9 cellular contexts compared by ENCODE assay signal in the genomic region with DNA sequence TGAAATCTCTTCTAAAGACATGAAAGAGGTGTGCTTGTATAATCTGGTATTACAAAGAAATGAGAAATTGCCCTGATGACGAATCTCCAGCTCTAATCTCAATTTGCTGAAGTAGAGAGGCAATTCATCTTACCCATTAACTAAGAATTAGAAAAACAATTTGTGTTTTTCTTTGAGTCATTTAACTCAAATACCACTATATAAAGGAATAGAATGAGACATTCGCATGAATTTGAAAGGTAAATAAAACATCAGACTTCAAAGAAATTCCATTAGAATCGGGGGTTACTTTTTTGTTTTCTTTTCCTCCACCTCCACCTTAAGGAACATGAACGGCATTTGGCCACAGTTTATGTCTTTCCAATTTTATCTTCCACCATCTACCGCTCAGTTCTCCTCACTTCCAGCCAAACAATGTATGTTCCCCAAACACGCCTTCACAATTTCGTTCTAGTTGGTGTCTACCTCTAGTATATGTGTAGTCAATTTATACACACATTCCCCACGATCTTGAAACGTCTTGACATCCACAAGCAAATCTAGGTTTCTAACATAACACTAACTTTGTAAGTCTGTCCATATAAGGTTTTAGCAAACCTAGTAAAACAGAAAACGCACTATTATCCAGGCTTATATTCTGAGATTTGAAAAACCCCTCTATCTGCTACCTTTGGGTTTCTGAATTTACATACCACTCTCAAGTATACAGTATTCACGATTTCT. TPM values are rescaled to one million over a fixed set of nuclear protein-coding genes. Genes with fewer than 3 reads are reported as not detected.
DNase-seq lines count a peak whose midpoint lies in the region; ATAC-seq and TF ChIP-seq lines count a peak whose summit lies in the region.
"Had no signal": no experiment of that assay in that cellular context is flagged by ENCODE, and none has a peak within 500 bp of the region (broad histone marks: within the 10 kb centered on the region; RNA-seq: fewer than 3 reads in every experiment).

No MANE protein-coding gene starts in this region.

- no peak for TF ChIP-seq POLR2A in ovary (IDR thresholded peaks at IDR 0.05)

- DNase-seq in Calu3 (no peak), NCI-H2227 (lab: John Stamatoyannopoulos, UW; ENCODE audit: unreplicated experiment) (peak; percentile 41), endodermal cell (no peak), ovary (no peak), NCI-H187 treated with DMSO at 0.1 percent for 48 hours (lab: John Stamatoyannopoulos, UW) (no peak), NCI-H2029 (lab: John Stamatoyannopoulos, UW) (no peak), NCI-H187 (lab: John Stamatoyannopoulos, UW) (no peak)
- DNase-seq: NCI-H446 treated with DMSO at 0.1 percent for 48 hours had no signal

- H3K4me3 ChIP-seq in endodermal cell (ENCODE audit: low read length): peak overlapping the region; percentile 81
- H3K4me3 ChIP-seq in ovary: peak overlapping the region; percentile 96

- no peaks in the 10 kb centered on the region for H3K9me3 Mint-ChIP-seq in Calu3 (ENCODE audit: low read depth, unreplicated experiment)
- H3K9me3 Mint-ChIP-seq in endodermal cell: no peaks in the 10 kb centered on the region

- H3K27ac ChIP-seq in endodermal cell (ENCODE audit: low read depth, low read length): no peak overlapping the region
- H3K27ac ChIP-seq in ovary: peak overlapping the region in 1 of 2 donors; percentile 99

- ATAC-seq in HG03175 (IDR thresholded peaks at IDR 0.05; ENCODE audit: unreplicated experiment): no peak

- intact Hi-C loops in Calu3 (cut with micrococcal nuclease; ENCODE audit: unreplicated experiment) (no loop called here), ovary (cut with DNase I) (loop anchor here in 1 of 4 donors (10.0 kb wide), 1 partner anchor 79 kb away; a partner anchor contains a TSS)

- H3K4me3 Mint-ChIP-seq in Calu3 (ENCODE audit: low read depth, unreplicated experiment) (peak overlapping the region; percentile 92), endodermal cell (peak overlapping the region; percentile 95)

- WGBS in endodermal cell (ENCODE audit: insufficient coverage in 1 of 2, insufficient read length in 1 of 2), 2 experiments: 22 to 29% methylated on average over 8 to 11 of the region's 11 CpGs
- 62 to 63% (median 62%) methylated on average over 11 of the region's 11 CpGs for WGBS in ovary, 3 donors

- H3K9ac ChIP-seq in endodermal cell (ENCODE audit: extremely low read depth, low read length, poor library complexity, severe bottlenecking): no peak overlapping the region

- no peaks in the 10 kb centered on the region for H3K4me1 ChIP-seq in endodermal cell (ENCODE audit: control insufficient read depth, insufficient read depth, low read length)
- H3K4me1 ChIP-seq in ovary (ENCODE audit: insufficient read depth): peaks cover 5% of the 10 kb centered on the region

- H3K9me3 ChIP-seq in endodermal cell (ENCODE audit: control insufficient read depth, low read length): no peaks in the 10 kb centered on the region
- no peaks in the 10 kb centered on the region for H3K9me3 ChIP-seq in ovary

- no peak for TF ChIP-seq CTCF in Calu3 (IDR thresholded peaks at IDR 0.05; ENCODE audit: unreplicated experiment)
- no peak for TF ChIP-seq CTCF in endodermal cell (conservative IDR thresholded peaks at IDR 0.05)
- no peak for TF ChIP-seq CTCF in ovary (IDR thresholded peaks at IDR 0.05)

- H3K36me3 ChIP-seq in endodermal cell (ENCODE audit: control insufficient read depth, insufficient read depth, low read length): no peaks in the 10 kb centered on the region
- no peaks in the 10 kb centered on the region for H3K36me3 ChIP-seq in ovary

- CTCF ChIA-PET in Calu3 (lab: Charles Lee): interaction anchor here (0.5 kb wide), 1 partner anchor 422 kb away, joined by 3 read pairs; no protein-coding TSS in a partner anchor

- no peak for TF ChIP-seq EP300 in ovary (IDR thresholded peaks at IDR 0.05)

- BruUV-seq in Calu3 (replicated peaks; lab: Mats Ljungman, UMichigan): no TSS peak

- no peaks in the 10 kb centered on the region for H3K27me3 Mint-ChIP-seq in Calu3 (ENCODE audit: unreplicated experiment)
- peaks cover 48% of the 10 kb centered on the region for H3K27me3 Mint-ChIP-seq in endodermal cell (ENCODE audit: insufficient read depth)

- H3K27me3 ChIP-seq in endodermal cell (ENCODE audit: control insufficient read depth, insufficient read depth, low read length, poor library complexity, severe bottlenecking) (peaks cover 10% of the 10 kb centered on the region), ovary (no peaks in the 10 kb centered on the region)

- peaks cover 43% of the 10 kb centered on the region for H3K36me3 Mint-ChIP-seq in Calu3 (ENCODE audit: insufficient read depth, unreplicated experiment)
- H3K36me3 Mint-ChIP-seq in endodermal cell (ENCODE audit: low read depth): peaks cover 1% of the 10 kb centered on the region

- H3K4me1 Mint-ChIP-seq in Calu3 (ENCODE audit: low read depth, unreplicated experiment) (peaks cover 9% of the 10 kb centered on the region), endodermal cell (peaks cover 21% of the 10 kb centered on the region)

- H3K27ac Mint-ChIP-seq in Calu3 (ENCODE audit: unreplicated experiment) (peak overlapping the region; percentile 95), endodermal cell (no peak overlapping the region)

RNA-seq across cellular contexts. Expression of a gene that starts 1.3 kb away (rescaled TPM):
- 66.1 and 68.3 TPM in 2 replicates for total RNA-seq in Calu3 (2022)
- total RNA-seq in endodermal cell: 10 to 100 TPM; 61.8 to 72.5 TPM
- polyA plus RNA-seq in endodermal cell (2013, experiment 1 of 2): 42.4 TPM
- polyA plus RNA-seq in endodermal cell (2013, experiment 2 of 2): 53.4 TPM
- 10 to 100 TPM; 43.4 to 82.7 (median 58.1) TPM for total RNA-seq in ovary
- polyA plus RNA-seq in ovary: 10 to 100 TPM; 15.6 to 24.3 TPM
